15 cellular contexts compared by ENCODE assay signal in the genomic region with DNA sequence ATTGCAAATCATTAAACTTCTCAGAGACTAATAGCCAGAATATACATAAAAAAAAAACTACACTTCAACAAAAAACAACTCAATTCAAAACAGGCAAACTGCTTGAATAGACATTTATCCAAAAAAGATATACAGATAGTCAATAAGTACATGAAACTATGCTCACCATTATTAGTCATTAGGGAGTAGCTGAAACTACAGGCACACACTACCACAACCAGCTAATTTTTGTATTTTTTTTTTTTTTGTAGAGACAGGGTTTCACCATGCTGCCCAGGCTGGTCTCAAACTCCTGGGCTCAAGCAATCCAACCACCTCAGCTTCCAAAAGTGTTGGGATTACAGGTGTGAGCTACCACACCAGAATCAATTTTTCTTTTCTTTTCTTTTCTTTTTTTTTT. TPM values are rescaled to one million over a fixed set of nuclear protein-coding genes. Genes with fewer than 3 reads are reported as not detected.
DNase-seq lines count a peak whose midpoint lies in the region; ATAC-seq, FAIRE-seq and TF ChIP-seq lines count a peak whose summit lies in the region.
"Had no signal": no experiment of that assay in that cellular context is flagged by ENCODE, and none has a peak within 500 bp of the region (broad histone marks: within the 10 kb centered on the region; RNA-seq: fewer than 3 reads in every experiment).

No MANE protein-coding gene starts in this region.

- DNase-seq in GM18507 (ENCODE audit: extremely low spot score, insufficient read length, low read depth) (no peak), activated B cell treated with CpG ODN at 0.5 μM for 24 hours (no peak), epithelial cell of prostate (ENCODE audit: low read depth, low spot score) (no peak), NCI-H345 treated with DMSO at 0.1 percent for 48 hours (lab: John Stamatoyannopoulos, UW; ENCODE audit: unreplicated experiment) (no peak), aorta (no peak), ACHN (no peak)
- DNase-seq: CD8-positive, alpha-beta memory T cell; DMS 273 treated with DMSO at 0.1 percent for 48 hours had no signal

- no peaks in the 10 kb centered on the region for H3K9me3 ChIP-seq in aorta (ENCODE audit: control insufficient read depth, low read length)

- no peak overlapping the region for H3K4me3 Mint-ChIP-seq in activated B cell treated with CpG ODN at 0.5 μM for 24 hours
- H3K4me3 Mint-ChIP-seq: CD14-positive monocyte; CD8-positive, alpha-beta memory T cell had no signal

- H3K36me3 Mint-ChIP-seq in activated B cell treated with CpG ODN at 0.5 μM for 24 hours (ENCODE audit: low read depth): peaks cover 33% of the 10 kb centered on the region

- POLR2A ChIA-PET in activated B cell treated with CpG ODN at 0.5 μM for 24 hours (lab: Charles Lee): no interaction called here

- peak; percentile 24 for FAIRE-seq in GM18507 (lab: Jason Lieb, UNC)
- FAIRE-seq: A204.1, GM12891, H54, K562 had no signal

- intact Hi-C loops in activated B cell treated with CpG ODN at 0.5 μM for 24 hours (cut with micrococcal nuclease) (no loop called here), aorta (cut with DNase I) (no loop called here)

- H3K27ac ChIP-seq in epithelial cell of prostate: peak overlapping the region; percentile 14
- H3K27ac ChIP-seq in aorta (ENCODE audit: low read depth in 1 of 2, low read length in 2 of 2): no peak overlapping the region

- no peak for TF ChIP-seq CTCF in activated B cell treated with CpG ODN at 0.5 μM for 24 hours (IDR thresholded peaks at IDR 0.05)

- no peaks in the 10 kb centered on the region for H3K4me1 ChIP-seq in aorta (ENCODE audit: control insufficient read depth in 1 of 2, insufficient read depth in 2 of 2, low read length in 2 of 2)

- H3K4me3 ChIP-seq in aorta (ENCODE audit: low read length in 2 of 2): no peak overlapping the region
- H3K4me3 ChIP-seq: K562 had no signal

- CTCF ChIA-PET in activated B cell treated with CpG ODN at 0.5 μM for 24 hours (lab: Charles Lee): no interaction called here

- H3K27ac Mint-ChIP-seq in activated B cell treated with CpG ODN at 0.5 μM for 24 hours: peak overlapping the region; percentile 41
- H3K27ac Mint-ChIP-seq: CD14-positive monocyte had no signal

- in situ Hi-C loops in ACHN (cut with HindIII; ENCODE audit: low pct_ligation_motif_present, low pct_unique_long_range_greater_than_20kb, low sequenced_read_pairs): no loop called here

- ATAC-seq in activated B cell treated with CpG ODN at 0.5 μM for 24 hours (ENCODE audit: low read depth) (no peak), HG02973 (IDR thresholded peaks at IDR 0.05; ENCODE audit: unreplicated experiment) (no peak), aorta (ENCODE audit: low FRiP score) (no peak)
- ATAC-seq: HCT116, K562 had no signal

- H3K4me1 Mint-ChIP-seq in activated B cell treated with CpG ODN at 0.5 μM for 24 hours: peaks cover 65% of the 10 kb centered on the region

- H3K27me3 ChIP-seq in aorta (ENCODE audit: control insufficient read depth in 1 of 2, insufficient read depth in 2 of 2, low read length in 1 of 2): no peaks in the 10 kb centered on the region

- peaks cover 6% of the 10 kb centered on the region for H3K9me3 Mint-ChIP-seq in activated B cell treated with CpG ODN at 0.5 μM for 24 hours

- no peaks in the 10 kb centered on the region for H3K36me3 ChIP-seq in aorta (ENCODE audit: control insufficient read depth in 1 of 2, insufficient read depth in 2 of 2, low read length in 1 of 2)

- H3K27me3 Mint-ChIP-seq in activated B cell treated with CpG ODN at 0.5 μM for 24 hours: no peaks in the 10 kb centered on the region
- H3K27me3 Mint-ChIP-seq: CD8-positive, alpha-beta memory T cell had no signal

RNA-seq across cellular contexts. Expression of gene RPRD1A, which starts 16.9 kb away (rescaled TPM):
- total RNA-seq in activated B cell treated with CpG ODN at 0.5 μM for 24 hours (40.7 and 47.6 TPM in 2 replicates), aorta (10 to 100 TPM; 45.1 to 49.5 TPM)
- 10 to 100 TPM; 29.8 to 30.2 TPM for polyA plus RNA-seq in aorta
